In genomic region chr6:36985384-36985962, GRCh38 we compare ENCODE assay signal across 8 cellular contexts. TPM values are rescaled to one million over a fixed set of nuclear protein-coding genes. Genes with fewer than 3 reads are reported as not detected.
A peak's percentile ranks its signal among the peaks of the same experiment; 100 is the strongest.
DNase-seq lines count a peak whose midpoint lies in the region; ATAC-seq and TF ChIP-seq lines count a peak whose summit lies in the region.

No MANE protein-coding gene starts in this region.

- peaks cover 49% of the 10 kb centered on the region for H3K79me2 ChIP-seq in KMS-11 (ENCODE audit: insufficient read depth, low read depth)

- H3K36me3 ChIP-seq in KMS-11 (ENCODE audit: insufficient read depth) (no peaks in the 10 kb centered on the region), endocrine pancreas (ENCODE audit: control insufficient read depth, insufficient read depth, low read length) (no peaks in the 10 kb centered on the region), gastrocnemius medialis (no peaks in the 10 kb centered on the region)

- H3K27me3 Mint-ChIP-seq in activated T-helper 1 cell treated with anti-CD3 and anti-CD28 coated beads, Interleukin-12 subunit alpha, Interleukin-12 subunit beta, Interleukin-2, Interleukin-4 antibody, amounts not matched to agents 30 ng/mL and 10 ng/mL and 1 ng/mL, durations not matched to agents 14 hours and 24 hours and 36 hours (ENCODE audit: insufficient read depth), result peaks cover 6% of the 10 kb centered on the region

- H3K27me3 ChIP-seq in KMS-11 (ENCODE audit: insufficient read depth, low read depth) (no peaks in the 10 kb centered on the region), endocrine pancreas (ENCODE audit: control insufficient read depth, insufficient read depth, low read length) (no peaks in the 10 kb centered on the region), gastrocnemius medialis (no peaks in the 10 kb centered on the region)

- DNase-seq in gastrocnemius medialis (no peak), DMS153 (lab: John Stamatoyannopoulos, UW) (no peak), SW 1271 (lab: John Stamatoyannopoulos, UW) (no peak)
- DNase-seq in activated T-helper 1 cell treated with anti-CD3 and anti-CD28 coated beads, Interleukin-12 subunit alpha, Interleukin-12 subunit beta, Interleukin-2, Interleukin-4 antibody, amounts not matched to agents 30 ng/mL and 10 ng/mL and 1 ng/mL, durations not matched to agents 14 hours and 24 hours and 36 hours (ENCODE audit: low spot score), result no peak

- H4K20me1 ChIP-seq in KMS-11 (ENCODE audit: insufficient read depth), result 0 out of 2 replicates have a peak, but pooled peaks cover 6% of the 10 kb centered on the region

- no peaks in the 10 kb centered on the region for H3K9me3 Mint-ChIP-seq in activated T-helper 1 cell treated with anti-CD3 and anti-CD28 coated beads, Interleukin-12 subunit alpha, Interleukin-12 subunit beta, Interleukin-2, Interleukin-4 antibody, amounts not matched to agents 30 ng/mL and 10 ng/mL and 1 ng/mL, durations not matched to agents 14 hours and 24 hours and 36 hours

- no peak overlapping the region for H3K4me3 Mint-ChIP-seq in activated T-helper 1 cell treated with anti-CD3 and anti-CD28 coated beads, Interleukin-12 subunit alpha, Interleukin-12 subunit beta, Interleukin-2, Interleukin-4 antibody, amounts not matched to agents 30 ng/mL and 10 ng/mL and 1 ng/mL, durations not matched to agents 14 hours and 24 hours and 36 hours

- H3K4me3 ChIP-seq in KMS-11 (IDR thresholded peaks at IDR 0.05; ENCODE audit: insufficient read depth, low read depth, low read length) (peak overlapping the region; percentile 32), endocrine pancreas (ENCODE audit: control insufficient read depth, insufficient read depth, low read length) (peak overlapping the region; percentile 73), gastrocnemius medialis (peak overlapping the region; percentile 96 to 99 (median 98))

- H3K4me1 ChIP-seq in KMS-11 (ENCODE audit: low read depth, poor library complexity, severe bottlenecking) (peaks cover 24% of the 10 kb centered on the region), endocrine pancreas (ENCODE audit: control insufficient read depth, insufficient read depth, low read length) (peaks cover 9% of the 10 kb centered on the region), gastrocnemius medialis (peaks cover 38 to 43% of the 10 kb centered on the region in 2 donors)

- H3K4me2 ChIP-seq in KMS-11, result peak overlapping the region; percentile 79

- in situ Hi-C loops in gastrocnemius medialis (cut with MboI; ENCODE audit: low sequenced_read_pairs in 4 of 4), result loop anchor here in 1 of 4 donors (10.0 kb wide), 1 partner anchor 101 kb away; the partner anchor contains the start of gene C6orf89

- peak overlapping the region; percentile 93 for H3K9ac ChIP-seq in KMS-11
- peak overlapping the region; percentile 91 for H3K9ac ChIP-seq in endocrine pancreas (ENCODE audit: control insufficient read depth, insufficient read depth, low read length)

- ATAC-seq in GM18858 (IDR thresholded peaks at IDR 0.05; ENCODE audit: unreplicated experiment) (peak; percentile 30), gastrocnemius medialis (peak in 1 of 2 donors; percentile 2), HG03521 (IDR thresholded peaks at IDR 0.05; ENCODE audit: unreplicated experiment) (no peak)

- intact Hi-C loops in gastrocnemius medialis (cut with DNase I; ENCODE audit: low total_unique reads), result loop anchor here (5.0 to 10.0 kb wide), 3 partner anchors 147 to 543 kb away; partner anchors contain the start of genes KCTD20, PXT1 and SRSF3
- intact Hi-C loops in activated T-helper 1 cell treated with anti-CD3 and anti-CD28 coated beads, Interleukin-12 subunit alpha, Interleukin-12 subunit beta, Interleukin-2, Interleukin-4 antibody, amounts not matched to agents 30 ng/mL and 10 ng/mL and 1 ng/mL, durations not matched to agents 14 hours and 24 hours and 36 hours (cut with micrococcal nuclease), result loop anchor here (5.0 to 10.0 kb wide), 2 partner anchors 308 to 391 kb away; partner anchors contain the start of genes CDKN1A and SRSF3

- no peaks in the 10 kb centered on the region for H3K9me3 ChIP-seq in endocrine pancreas (ENCODE audit: control insufficient read depth, low read length)
- no peaks in the 10 kb centered on the region for H3K9me3 ChIP-seq in gastrocnemius medialis

- H3K27ac Mint-ChIP-seq in activated T-helper 1 cell treated with anti-CD3 and anti-CD28 coated beads, Interleukin-12 subunit alpha, Interleukin-12 subunit beta, Interleukin-2, Interleukin-4 antibody, amounts not matched to agents 30 ng/mL and 10 ng/mL and 1 ng/mL, durations not matched to agents 14 hours and 24 hours and 36 hours, result no peak overlapping the region

- peak overlapping the region; percentile 94 for H2AFZ ChIP-seq in KMS-11 (ENCODE audit: low read depth)

- TF ChIP-seq CTCF in KMS-11 (conservative IDR thresholded peaks at IDR 0.05; ENCODE audit: low read depth, low read length) (no peak), gastrocnemius medialis (IDR thresholded peaks at IDR 0.05 in 4 of 5, conservative IDR thresholded peaks at IDR 0.05 in 1 of 5) (no peak)

- TF ChIP-seq POLR2A in gastrocnemius medialis (IDR thresholded peaks at IDR 0.05), result no peak

- peaks cover 33% of the 10 kb centered on the region for H3K4me1 Mint-ChIP-seq in activated T-helper 1 cell treated with anti-CD3 and anti-CD28 coated beads, Interleukin-12 subunit alpha, Interleukin-12 subunit beta, Interleukin-2, Interleukin-4 antibody, amounts not matched to agents 30 ng/mL and 10 ng/mL and 1 ng/mL, durations not matched to agents 14 hours and 24 hours and 36 hours (ENCODE audit: low read depth)

- H3K27ac ChIP-seq in KMS-11 (peak overlapping the region; percentile 45), gastrocnemius medialis (peak overlapping the region; percentile 92 to 99 (median 96))

- H3K36me3 Mint-ChIP-seq in activated T-helper 1 cell treated with anti-CD3 and anti-CD28 coated beads, Interleukin-12 subunit alpha, Interleukin-12 subunit beta, Interleukin-2, Interleukin-4 antibody, amounts not matched to agents 30 ng/mL and 10 ng/mL and 1 ng/mL, durations not matched to agents 14 hours and 24 hours and 36 hours (ENCODE audit: low read depth), result peaks cover 7% of the 10 kb centered on the region

RNA-seq across cellular contexts. Expression of gene MTCH1, which starts 0.5 kb away (rescaled TPM):
- 100 to 1,000 TPM in 3 of 4 donors, 10 to 100 TPM in 1; 85.6 to 127 (median 116) TPM for total RNA-seq in gastrocnemius medialis
- total RNA-seq in activated T-helper 1 cell treated with anti-CD3 and anti-CD28 coated beads, Interleukin-12 subunit alpha, Interleukin-12 subunit beta, Interleukin-2, Interleukin-4 antibody, amounts not matched to agents 30 ng/mL and 10 ng/mL and 1 ng/mL, durations not matched to agents 14 hours and 24 hours and 36 hours, result 120 and 127 TPM in 2 replicates

RNA-seq across cellular contexts. Expression of gene FGD2, which starts 20.0 kb away (rescaled TPM):
- 1 to 10 TPM in 3 of 4 donors, under 1 TPM in 1; 0.39 to 6.2 (median 5.0) TPM for total RNA-seq in gastrocnemius medialis
- 0.65 and 1.5 TPM in 2 replicates for total RNA-seq in activated T-helper 1 cell treated with anti-CD3 and anti-CD28 coated beads, Interleukin-12 subunit alpha, Interleukin-12 subunit beta, Interleukin-2, Interleukin-4 antibody, amounts not matched to agents 30 ng/mL and 10 ng/mL and 1 ng/mL, durations not matched to agents 14 hours and 24 hours and 36 hours

RNA-seq across cellular contexts. Expression of gene PI16, which starts 30.9 kb away (rescaled TPM):
- total RNA-seq in gastrocnemius medialis, result 1 to 10 TPM in 3 of 4 donors, under 1 TPM in 1; 0.87 to 3.2 (median 2.5) TPM
- total RNA-seq in activated T-helper 1 cell treated with anti-CD3 and anti-CD28 coated beads, Interleukin-12 subunit alpha, Interleukin-12 subunit beta, Interleukin-2, Interleukin-4 antibody, amounts not matched to agents 30 ng/mL and 10 ng/mL and 1 ng/mL, durations not matched to agents 14 hours and 24 hours and 36 hours, result not detected in 2 replicates

Comparison
In these comparisons a context has a peak if more than half of its experiments do, and no peak if none do; other contexts are left out.
1. H3K4me3 ChIP-seq: peak in every context shown above with its lines; median percentile 98 in gastrocnemius medialis; 73 in endocrine pancreas; 32 in KMS-11.